Comparison of ENCODE assay signal across 22 cellular contexts in the genomic region with DNA sequence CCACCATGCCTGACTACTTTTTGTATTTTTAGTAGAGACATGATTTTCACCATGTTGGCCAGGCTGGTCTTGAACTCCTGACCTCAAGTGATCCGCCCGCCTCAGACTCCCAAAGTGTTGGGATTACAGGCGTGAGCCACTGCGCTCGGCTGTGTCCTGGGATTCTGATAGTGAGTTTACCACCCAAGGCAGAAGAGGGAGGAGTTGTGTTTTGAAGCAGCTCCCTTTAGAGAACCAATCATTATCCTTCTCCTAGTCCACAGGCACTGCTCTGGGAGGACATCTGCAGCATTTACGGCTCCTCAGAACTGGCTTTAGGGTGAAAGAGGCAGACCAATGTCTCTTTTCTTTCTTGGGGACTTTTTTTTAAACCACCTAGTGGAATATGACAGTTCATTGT. TPM values are rescaled to one million over a fixed set of nuclear protein-coding genes. Genes with fewer than 3 reads are reported as not detected.
DNase-seq lines count a peak whose midpoint lies in the region; ATAC-seq and TF ChIP-seq lines count a peak whose summit lies in the region.
"Had no signal": no experiment of that assay in that cellular context is flagged by ENCODE, and none has a peak within 500 bp of the region (broad histone marks: within the 10 kb centered on the region; RNA-seq: fewer than 3 reads in every experiment).

No MANE protein-coding gene starts in this region.

- H3K9me3 ChIP-seq in cardiac muscle cell (ENCODE audit: low read depth) (no peaks in the 10 kb centered on the region), right cardiac atrium (ENCODE audit: control insufficient read depth, low read length) (no peaks in the 10 kb centered on the region), stomach (no peaks in the 10 kb centered on the region)
- H3K9me3 ChIP-seq: BE2C; BLaER1 treated with 17β-estradiol and CSF1 and Interleukin-3, amounts not matched to agents 10 nM and 100 nM had no signal

- TF ChIP-seq EP300 in stomach (IDR thresholded peaks at IDR 0.05): no peak

- ATAC-seq in right cardiac atrium (no peak), left colon (peak; percentile 12)
- ATAC-seq: GM12878, GM23338, HCT116 had no signal

- H3K27me3 ChIP-seq in cardiac muscle cell (peaks cover 3% of the 10 kb centered on the region), right cardiac atrium (ENCODE audit: control insufficient read depth, insufficient read depth) (no peaks in the 10 kb centered on the region), stomach (peaks cover 0 to 8% (median 0%) of the 10 kb centered on the region in 3 donors)
- H3K27me3 ChIP-seq: BLaER1 treated with 17β-estradiol and CSF1 and Interleukin-3, amounts not matched to agents 10 nM and 100 nM had no signal

- TF ChIP-seq POLR2A in stomach (IDR thresholded peaks at IDR 0.05): no peak

- WGBS in right cardiac atrium: 66% methylated on average over 6 of the region's 6 CpGs
- WGBS in stomach, 5 donors: 33 to 65% (median 45%) methylated on average over 6 of the region's 6 CpGs

- H3K4me1 ChIP-seq in cardiac muscle cell (ENCODE audit: low read depth): peaks cover 6% of the 10 kb centered on the region
- H3K4me1 ChIP-seq in right cardiac atrium (ENCODE audit: control insufficient read depth, insufficient read depth, low read length): no peaks in the 10 kb centered on the region
- peaks cover 19 to 44% (median 39%) of the 10 kb centered on the region in 4 donors for H3K4me1 ChIP-seq in stomach
- H3K4me1 ChIP-seq: BE2C had no signal

- DNase-seq in cardiac muscle cell (ENCODE audit: low read depth in 1 of 2, low spot score in 1 of 2) (peak in 1 of 2 donors; percentile 22), right cardiac atrium (no peak), left colon (no peak), stomach (no peak), NCI-H2081 (lab: John Stamatoyannopoulos, UW) (no peak), GM19240 (ENCODE audit: insufficient read length, low spot score) (no peak)
- DNase-seq: AML-193; BE2C; CD4-positive, alpha-beta T cell; CD8-positive, alpha-beta memory T cell; DMS 273 treated with DMSO at 0.1 percent for 48 hours; DMS79; EL; GDM1; H9 had no signal

- H3K36me3 ChIP-seq in cardiac muscle cell: no peaks in the 10 kb centered on the region
- no peaks in the 10 kb centered on the region for H3K36me3 ChIP-seq in stomach
- H3K36me3 ChIP-seq: BE2C; BLaER1 treated with 17β-estradiol and CSF1 and Interleukin-3, amounts not matched to agents 10 nM and 100 nM had no signal

- intact Hi-C loops in right cardiac atrium (cut with DNase I): no loop called here
- intact Hi-C loops in left colon (cut with DNase I, micrococcal nuclease): no loop called here
- intact Hi-C loops in stomach (cut with DNase I; ENCODE audit: low total_unique reads): no loop called here

- TF ChIP-seq CTCF in cardiac muscle cell (IDR thresholded peaks at IDR 0.05; ENCODE audit: low read depth, low read length) (no peak), stomach (IDR thresholded peaks at IDR 0.05) (no peak)

- H3K27ac ChIP-seq in cardiac muscle cell: peak overlapping the region; percentile 30
- no peak overlapping the region for H3K27ac ChIP-seq in right cardiac atrium (ENCODE audit: low read length)
- H3K27ac ChIP-seq in stomach: peak overlapping the region; percentile 87 to 93 (median 90)
- H3K27ac ChIP-seq: 22Rv1; BLaER1 treated with 17β-estradiol and CSF1 and Interleukin-3, amounts not matched to agents 10 nM and 100 nM had no signal

- H3K4me3 ChIP-seq in cardiac muscle cell (no peak overlapping the region), right cardiac atrium (ENCODE audit: low read length) (no peak overlapping the region), stomach (peak overlapping the region in 1 of 4 donors; percentile 39)
- H3K4me3 ChIP-seq: BLaER1 treated with 17β-estradiol and CSF1 and Interleukin-3, amounts not matched to agents 10 nM and 100 nM; GM12878; GM23338 had no signal

RNA-seq across cellular contexts. Expression of a gene that starts 5.7 kb away (rescaled TPM):
- total RNA-seq in cardiac muscle cell (not detected in 2 replicates), right cardiac atrium (not detected), left colon (10 to 100 TPM; 54.3 to 62.0 TPM), stomach (10 to 100 TPM in 3 of 5 donors, 1 to 10 TPM in 1, not detected in 1; 1.7 to 26.8 (median 16.2) TPM)
- polyA plus RNA-seq in cardiac muscle cell (not detected in 2 replicates), right cardiac atrium (not detected), stomach (10 to 100 TPM; 11.6 to 18.1 (median 17.0) TPM)
- total RNA-seq: CD4-positive, alpha-beta T cell; CD8-positive, alpha-beta memory T cell; GM12878; GM23338; H4; H9 had no signal
- polyA plus RNA-seq: CD14-positive monocyte; CD8-positive, alpha-beta memory T cell; GM23338 had no signal

RNA-seq across cellular contexts. Expression of a gene that starts 54.1 kb away (rescaled TPM):
- total RNA-seq in cardiac muscle cell (55.7 and 82.4 TPM in 2 replicates), right cardiac atrium (10 to 100 TPM; 59.0 to 78.5 (median 64.6) TPM), left colon (100 to 1,000 TPM; 373 to 609 TPM), stomach (100 to 1,000 TPM in 4 of 5 donors, 10 to 100 TPM in 1; 89.3 to 182 (median 149) TPM)
- polyA plus RNA-seq in cardiac muscle cell (241 and 287 TPM in 2 replicates), right cardiac atrium (95.1 TPM), stomach (100 to 1,000 TPM; 382 to 786 (median 473) TPM)
